25 cellular contexts compared by ENCODE assay signal in genomic region chr15:96213045-96213444, GRCh38.
"Had no signal": no experiment of that assay in that cellular context is flagged by ENCODE, and none has a peak within 500 bp of the region (broad histone marks: within the 10 kb centered on the region; RNA-seq: fewer than 3 reads in every experiment).

No MANE protein-coding gene starts in this region.

- ATAC-seq: foreskin keratinocyte; gastroesophageal sphincter; heart left ventricle; natural killer cell; sciatic nerve; stimulated activated naive CD8-positive, alpha-beta T cell treated with anti-CD3 and anti-CD28 coated beads, Interleukin-15, amount 100 ng/mL, for 72 hours had no signal

- H3K27ac ChIP-seq: esophagus muscularis mucosa, foreskin keratinocyte, gastroesophageal sphincter, heart left ventricle, hepatocyte, ovary, suprapubic skin, transverse colon, vagina had no signal

- H3K9me3 ChIP-seq: ovary, suprapubic skin, transverse colon, vagina had no signal

- H3K27me3 ChIP-seq: esophagus muscularis mucosa, foreskin keratinocyte, gastroesophageal sphincter, heart left ventricle, hepatocyte, ovary, suprapubic skin, transverse colon, vagina had no signal

- H3K36me3 ChIP-seq: esophagus muscularis mucosa, gastroesophageal sphincter, heart left ventricle, ovary, suprapubic skin, transverse colon, vagina had no signal

- DNase-seq: dermis blood vessel endothelial cell; effector memory CD4-positive, alpha-beta T cell; foreskin keratinocyte; heart left ventricle; kidney; natural killer cell; occipital lobe; ovary; posterior cingulate gyrus; retina; stimulated activated CD4-positive, alpha-beta T cell treated with anti-CD3 and anti-CD28 coated beads, Interleukin-12 subunit alpha, Interleukin-12 subunit beta, amount 100 ng/mL, for 4 hours; stimulated activated CD4-positive, alpha-beta T cell treated with anti-CD3 and anti-CD28 coated beads, Interleukin-1b, Interleukin-23, amount 100 ng/mL, for 48 hours; stimulated activated CD4-positive, alpha-beta T cell treated with anti-CD3 and anti-CD28 coated beads, Interleukin-4, amount 100 ng/mL, for 1 hour; stimulated activated CD8-positive, alpha-beta memory T cell treated with anti-CD3 and anti-CD28 coated beads, Interleukin-4, amount 100 ng/mL, for 48 hours; stimulated activated naive CD4-positive, alpha-beta T cell; stimulated activated naive CD8-positive, alpha-beta T cell treated with anti-CD3 and anti-CD28 coated beads, Interleukin-15, amount 100 ng/mL, for 72 hours; transverse colon had no signal

- H3K4me1 ChIP-seq: esophagus muscularis mucosa, foreskin keratinocyte, gastroesophageal sphincter, heart left ventricle, suprapubic skin, transverse colon, vagina had no signal

- H3K4me3 ChIP-seq: esophagus muscularis mucosa, gastroesophageal sphincter, heart left ventricle, hepatocyte, lung, ovary, smooth muscle cell, suprapubic skin, transverse colon, vagina had no signal
